In the genomic region with DNA sequence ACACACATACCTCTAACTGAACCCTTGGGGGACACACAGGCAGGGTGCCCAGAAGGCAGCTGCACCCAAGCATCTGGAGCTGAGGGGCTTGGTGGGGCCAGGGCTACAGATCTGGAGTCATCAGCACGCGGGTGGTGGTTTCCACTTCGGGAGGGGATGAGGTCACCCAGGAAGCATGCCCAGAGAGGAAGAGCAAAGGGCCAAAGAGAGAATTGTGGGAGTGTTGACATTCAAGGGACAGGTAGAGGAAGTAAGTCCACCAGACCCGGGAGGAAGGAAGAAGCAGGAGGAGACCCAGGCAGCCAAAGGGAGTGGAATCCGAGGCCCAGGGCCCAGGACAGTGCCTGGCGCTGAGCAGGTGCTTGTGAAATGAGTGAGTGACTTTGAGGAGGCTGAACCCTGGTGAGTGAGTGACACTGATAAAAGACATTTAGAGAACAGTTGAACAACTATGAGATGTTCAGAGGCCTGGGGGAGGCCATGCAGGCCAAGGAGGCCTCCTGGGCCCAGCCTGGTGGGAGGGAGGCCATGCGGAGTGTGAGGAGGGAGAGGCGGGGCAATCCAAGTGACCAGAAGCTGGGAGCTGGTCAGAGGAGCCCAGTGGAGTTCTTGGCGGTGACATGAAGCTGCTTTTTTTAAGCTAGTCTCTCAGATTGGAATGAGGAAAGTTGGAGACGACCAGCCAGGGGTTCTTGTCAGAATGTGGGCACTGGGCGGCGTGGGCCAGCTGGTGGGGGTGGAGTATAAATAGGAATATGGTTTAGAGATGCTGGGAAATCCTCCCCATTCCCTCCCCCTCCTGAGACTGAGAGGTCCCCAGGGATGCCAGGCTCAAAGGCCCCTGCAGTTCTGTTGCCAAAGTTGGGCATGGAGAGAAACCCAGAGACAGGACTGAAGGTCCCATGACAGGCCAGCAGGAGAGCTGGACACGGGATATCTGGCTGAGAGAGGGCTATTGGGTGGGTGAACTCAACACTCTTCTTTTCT, we compare ENCODE assay signal across 14 cellular contexts. TPM values are rescaled to one million over a fixed set of nuclear protein-coding genes. Genes with fewer than 3 reads are reported as not detected.
DNase-seq lines count a peak whose midpoint lies in the region; ATAC-seq, FAIRE-seq and TF ChIP-seq lines count a peak whose summit lies in the region.
"Had no signal": no experiment of that assay in that cellular context is flagged by ENCODE, and none has a peak within 500 bp of the region (broad histone marks: within the 10 kb centered on the region; RNA-seq: fewer than 3 reads in every experiment).

No MANE protein-coding gene starts in this region.

- RAD21 ChIA-PET in GM12878 (lab: Charles Lee; ENCODE audit: unreplicated experiment), result no interaction called here

- H3K79me2 ChIP-seq in GM12878 (ENCODE audit: control insufficient read depth, insufficient read depth, low read length), result no peaks in the 10 kb centered on the region

- 23% methylated on average over 13 of the region's 13 CpGs for WGBS in GM12878 (ENCODE audit: insufficient coverage, insufficient replicate concordance, low lambda C conversion rate, missing lambda C conversion rate)

- FAIRE-seq in GM12878 (lab: Jason Lieb, UNC), result no peak
- FAIRE-seq: keratinocyte had no signal

- POLR2A ChIA-PET in GM12878 (lab: Charles Lee), result interaction anchor here (0.6 kb wide), 1 partner anchor 445 kb away, joined by 3 read pairs; no protein-coding TSS in a partner anchor
- POLR2A ChIA-PET in activated CD4-positive, alpha-beta T cell treated with anti-CD3 and anti-CD28 coated beads for 36 hours (lab: Charles Lee), result no interaction called here

- BruUV-seq in GM12878 (replicated peaks; lab: Mats Ljungman, UMichigan), result no TSS peak

- CTCF ChIA-PET in GM12878 (lab: Yijun Ruan, JAX), result interaction anchor here (0.9 to 31.6 kb wide), 5 partner anchors 11 to 146 kb away, joined by 3 to 891 read pairs (median 3); no protein-coding TSS in a partner anchor
- CTCF ChIA-PET in activated CD4-positive, alpha-beta T cell treated with anti-CD3 and anti-CD28 coated beads for 36 hours (lab: Charles Lee), result interaction anchor here (1.5 to 4.8 kb wide), 2 partner anchors 12 to 24 kb away, joined by 4 to 19 read pairs; no protein-coding TSS in a partner anchor

- H3K4me1 Mint-ChIP-seq in activated CD4-positive, alpha-beta T cell treated with anti-CD3 and anti-CD28 coated beads for 36 hours, result no peaks in the 10 kb centered on the region

- TF ChIP-seq CTCF in GM12878 (IDR thresholded peaks at IDR 0.05 in 2 of 3, conservative IDR thresholded peaks at IDR 0.05 in 1 of 3; ENCODE audit: control insufficient read depth in 2 of 3, extremely low read depth in 1 of 3, insufficient read depth in 1 of 3, low read depth in 3 of 3, low read length in 3 of 3), result no peak

- intact Hi-C loops in GM12878 (cut with micrococcal nuclease; ENCODE audit: unreplicated experiment), result no loop called here
- intact Hi-C loops in activated CD4-positive, alpha-beta T cell treated with anti-CD3 and anti-CD28 coated beads for 36 hours (cut with DNase I, micrococcal nuclease), result no loop called here

- no peak overlapping the region for H3K4me3 Mint-ChIP-seq in activated CD4-positive, alpha-beta T cell treated with anti-CD3 and anti-CD28 coated beads for 36 hours
- H3K4me3 Mint-ChIP-seq: activated CD4-positive, alpha-beta T cell treated with anti-CD3 and anti-CD28 coated beads, Interleukin-2, amount 10 ng/mL, durations not matched to agents 24 days and 14 days; activated naive CD8-positive, alpha-beta T cell; stimulated activated naive B cell treated with anti-CD40 and anti-IgM and Interleukin-4, amounts not matched to agents 10 μg/mL and 1 μg/mL and 100 μg/mL, for 72 hours had no signal

- H3K9ac ChIP-seq in GM12878 (ENCODE audit: control insufficient read depth, insufficient read depth, low read length) (no peak overlapping the region), skeletal muscle tissue (ENCODE audit: low read depth in 1 of 3, low read length in 3 of 3) (peak overlapping the region in 1 of 3 donors; percentile 50)

- in situ Hi-C loops in GM12878 (cut with MboI), result no loop called here

- H3K4me2 ChIP-seq in GM12878 (ENCODE audit: control insufficient read depth, insufficient read depth), result no peak overlapping the region

- H2AFZ ChIP-seq in GM12878 (ENCODE audit: control insufficient read depth, low read depth, low read length), result no peak overlapping the region

- H3K4me1 ChIP-seq in GM12878 (ENCODE audit: control insufficient read depth, insufficient read depth, low read length), result no peaks in the 10 kb centered on the region
- H3K4me1 ChIP-seq in skeletal muscle tissue (ENCODE audit: control insufficient read depth in 3 of 3, insufficient read depth in 3 of 3, low read length in 3 of 3), result peaks cover 22 to 46% (median 32%) of the 10 kb centered on the region in 3 donors

- no peaks in the 10 kb centered on the region for H3K9me3 ChIP-seq in GM12878 (replicated peaks; ENCODE audit: control insufficient read depth, insufficient read depth, low read length)
- no peaks in the 10 kb centered on the region for H3K9me3 ChIP-seq in skeletal muscle tissue (ENCODE audit: control insufficient read depth in 3 of 3, low read length in 3 of 3)

- TF ChIP-seq EP300 in GM12878 (IDR thresholded peaks at IDR 0.05; ENCODE audit: borderline replicate concordance in 1 of 2, control insufficient read depth in 1 of 2, low read depth in 2 of 2, low read length in 2 of 2), result no peak

- TF ChIP-seq RAD21 in GM12878 (IDR thresholded peaks at IDR 0.05; ENCODE audit: insufficient read depth, low read depth, low read length), result no peak

- H3K9me3 Mint-ChIP-seq in activated CD4-positive, alpha-beta T cell treated with anti-CD3 and anti-CD28 coated beads for 36 hours (ENCODE audit: low read depth), result no peaks in the 10 kb centered on the region
- H3K9me3 Mint-ChIP-seq: activated CD4-positive, alpha-beta T cell treated with anti-CD3 and anti-CD28 coated beads, Interleukin-2, amount 10 ng/mL, durations not matched to agents 24 days and 14 days; stimulated activated naive B cell treated with anti-CD40 and anti-IgM and Interleukin-4, amounts not matched to agents 10 μg/mL and 1 μg/mL and 100 μg/mL, for 72 hours had no signal

- H3K36me3 ChIP-seq in GM12878 (ENCODE audit: control insufficient read depth in 2 of 2, insufficient read depth in 2 of 2, low read length in 1 of 2), result no peaks in the 10 kb centered on the region
- H3K36me3 ChIP-seq in skeletal muscle tissue (ENCODE audit: control insufficient read depth in 3 of 3, insufficient read depth in 3 of 3, low read length in 3 of 3), result no peaks in the 10 kb centered on the region

- H3K4me3 ChIP-seq in GM12878, result no peak overlapping the region
- peak overlapping the region in 1 of 3 donors; percentile 29 for H3K4me3 ChIP-seq in skeletal muscle tissue (ENCODE audit: low read length in 3 of 3)

- peak; percentile 13; the same call in 2 of the 3 replicates for ATAC-seq in GM12878
- ATAC-seq in HG02973 (IDR thresholded peaks at IDR 0.05; ENCODE audit: unreplicated experiment), result no peak
- no peak for ATAC-seq in activated CD4-positive, alpha-beta T cell treated with anti-CD3 and anti-CD28 coated beads for 36 hours
- ATAC-seq: stimulated activated naive B cell treated with anti-CD40 and anti-IgM and Interleukin-4, amounts not matched to agents 10 μg/mL and 1 μg/mL and 100 μg/mL, for 72 hours had no signal

- no peak overlapping the region for H3K27ac Mint-ChIP-seq in activated CD4-positive, alpha-beta T cell treated with anti-CD3 and anti-CD28 coated beads for 36 hours
- H3K27ac Mint-ChIP-seq: activated CD4-positive, alpha-beta T cell treated with anti-CD3 and anti-CD28 coated beads, Interleukin-2, amount 10 ng/mL, durations not matched to agents 24 days and 14 days; activated naive CD8-positive, alpha-beta T cell; stimulated activated naive B cell treated with anti-CD40 and anti-IgM and Interleukin-4, amounts not matched to agents 10 μg/mL and 1 μg/mL and 100 μg/mL, for 72 hours had no signal

- no peaks in the 10 kb centered on the region; a peak in 1 of 4 replicates for H3K27me3 ChIP-seq in GM12878 (replicated peaks in 1 of 2; ENCODE audit: control insufficient read depth in 2 of 2, insufficient read depth in 2 of 2, low read length in 1 of 2)
- H3K27me3 ChIP-seq in layer of hippocampus (ENCODE audit: control insufficient read depth, insufficient read depth, low read length), result no peaks in the 10 kb centered on the region
- H3K27me3 ChIP-seq in skeletal muscle tissue (ENCODE audit: control insufficient read depth in 3 of 3, insufficient read depth in 3 of 3, low read length in 3 of 3), result no peaks in the 10 kb centered on the region

- H3K36me3 Mint-ChIP-seq in activated CD4-positive, alpha-beta T cell treated with anti-CD3 and anti-CD28 coated beads for 36 hours (ENCODE audit: low read depth), result no peaks in the 10 kb centered on the region
- H3K36me3 Mint-ChIP-seq: activated naive CD8-positive, alpha-beta T cell; stimulated activated naive B cell treated with anti-CD40 and anti-IgM and Interleukin-4, amounts not matched to agents 10 μg/mL and 1 μg/mL and 100 μg/mL, for 72 hours had no signal

- H4K20me1 ChIP-seq in GM12878 (ENCODE audit: control insufficient read depth, insufficient read depth), result no peaks in the 10 kb centered on the region

- no peak overlapping the region for H3K27ac ChIP-seq in GM12878 (ENCODE audit: control insufficient read depth, insufficient read depth)
- H3K27ac ChIP-seq in layer of hippocampus (ENCODE audit: low read depth, low read length), result peak overlapping the region; percentile 72
- H3K27ac ChIP-seq in skeletal muscle tissue (ENCODE audit: low read depth, low read length), result peak overlapping the region; percentile 47

- no peaks in the 10 kb centered on the region for H3K27me3 Mint-ChIP-seq in activated CD4-positive, alpha-beta T cell treated with anti-CD3 and anti-CD28 coated beads for 36 hours
- H3K27me3 Mint-ChIP-seq: activated CD4-positive, alpha-beta T cell treated with anti-CD3 and anti-CD28 coated beads, Interleukin-2, amount 10 ng/mL, durations not matched to agents 24 days and 14 days; activated naive CD8-positive, alpha-beta T cell; stimulated activated naive B cell treated with anti-CD40 and anti-IgM and Interleukin-4, amounts not matched to agents 10 μg/mL and 1 μg/mL and 100 μg/mL, for 72 hours had no signal

- SMC1A ChIA-PET in GM12878 (lab: Charles Lee; ENCODE audit: uncharacterized antibody, unreplicated experiment), result interaction anchor here (0.9 to 1.7 kb wide), 5 partner anchors 12 to 176 kb away, joined by 3 to 5 read pairs (median 3); no protein-coding TSS in a partner anchor

- DNase-seq in HK-2 (ENCODE audit: unreplicated experiment) (peak; percentile 54), GM12878 (ENCODE audit: low read depth, low spot score) (no peak), dermis blood vessel endothelial cell (no peak)
- DNase-seq in activated effector memory CD4-positive, alpha-beta T cell treated with anti-CD3 and anti-CD28 coated beads, Interleukin-2, amount 50 U/mL, for 16 hours, result no peak
- no peak for DNase-seq in activated CD4-positive, alpha-beta T cell treated with anti-CD3 and anti-CD28 coated beads for 36 hours
- DNase-seq: activated CD4-positive, alpha-beta T cell treated with anti-CD3 and anti-CD28 coated beads, Interleukin-2, amount 10 ng/mL, durations not matched to agents 24 days and 14 days; NCI-H146; stimulated activated naive B cell treated with anti-CD40 and anti-IgM and Interleukin-4, amounts not matched to agents 10 μg/mL and 1 μg/mL and 100 μg/mL, for 72 hours had no signal

- TF ChIP-seq POLR2A in GM12878 (IDR thresholded peaks at IDR 0.05; ENCODE audit: low read depth, low read length), result no peak

RNA-seq across cellular contexts. Expression of gene CDK18, which starts 7.9 kb away (rescaled TPM):
- total RNA-seq in GM12878 (2013; cell fraction: nucleolus; rRNA removed), result 20.6 and 21.7 TPM in 2 replicates
- 0.05 and 0.51 TPM in 2 replicates for total RNA-seq in GM12878 (2014; rRNA removed)
- 0.13 and 0.18 TPM in 2 replicates for total RNA-seq in GM12878 (2014; rRNA removed; fragmentation: Illumina TruSeq; extraction: Trizol)
- 0.64 and 0.88 TPM in 2 replicates for total RNA-seq in GM12878 (2021)
- polyA plus RNA-seq in GM12878 (2011; ENCODE audit: low read depth), result 0.21 TPM
- polyA plus RNA-seq in GM12878 (2011; rRNA removed), result 1.9 and 4.4 TPM in 2 replicates
- polyA plus RNA-seq in GM12878 (2011; cell fraction: cytosol; rRNA removed), result 3.9 and 5.8 TPM in 2 replicates
- 30.1 and 38.6 TPM in 2 replicates for polyA plus RNA-seq in GM12878 (2011; cell fraction: nucleus; rRNA removed)
- polyA plus RNA-seq in GM12878 (2012), result 0.41 and 0.95 TPM in 2 replicates
- 0.25 TPM in 1 of 2 replicates, not detected in the other for polyA plus RNA-seq in GM12878 (2014; fragmentation: Illumina TruSeq; extraction: Trizol)
- not detected for polyA plus RNA-seq in GM12878 (2014; fragmentation: Nextera tagmentation; extraction: Ambion mirVana)
- 0.54 and 1.2 TPM in 2 replicates for polyA plus RNA-seq in GM12878 (2014; rRNA removed)
- under 1 TPM; 0.40 to 0.58 TPM for polyA plus RNA-seq in GM12878 (2016; fragmentation: Nextera tagmentation; extraction: Ambion mirVana)
- 8.6 and 16.9 TPM in 2 replicates for polyA minus RNA-seq in GM12878 (2011; rRNA and poly(A)+ RNA removed)
- 5.2 and 6.1 TPM in 2 replicates for polyA minus RNA-seq in GM12878 (2011; cell fraction: cytosol; rRNA and poly(A)+ RNA removed)
- 13.8 and 17.4 TPM in 2 replicates for polyA minus RNA-seq in GM12878 (2011; cell fraction: nucleus; rRNA and poly(A)+ RNA removed)
- total RNA-seq in skeletal muscle tissue, result 3.7 TPM
- 0.65 and 1.7 TPM in 2 replicates for total RNA-seq in dermis blood vessel endothelial cell
- 1 to 10 TPM; 4.9 to 5.9 TPM for total RNA-seq in activated CD4-positive, alpha-beta T cell treated with anti-CD3 and anti-CD28 coated beads for 36 hours

RNA-seq across cellular contexts. Expression of gene BLACAT1, which starts 56.5 kb away (rescaled TPM):
- 0.76 and 1.2 TPM in 2 replicates for total RNA-seq in GM12878 (2013; cell fraction: nucleolus; rRNA removed)
- total RNA-seq in GM12878 (2014; rRNA removed) (0.06 TPM in 1 of 2 replicates, not detected in the other), GM12878 (2014; rRNA removed; fragmentation: Illumina TruSeq; extraction: Trizol) (0.18 and 0.23 TPM in 2 replicates), GM12878 (2021) (0.21 TPM in 2 replicates), skeletal muscle tissue (not detected), dermis blood vessel endothelial cell (0.19 TPM in 1 of 2 replicates, not detected in the other)
- polyA plus RNA-seq in GM12878 (2011; ENCODE audit: low read depth), result not detected
- polyA plus RNA-seq in GM12878 (2011; rRNA removed) (1.4 and 1.6 TPM in 2 replicates), GM12878 (2014; fragmentation: Illumina TruSeq; extraction: Trizol) (0.15 and 0.38 TPM in 2 replicates), GM12878 (2014; fragmentation: Nextera tagmentation; extraction: Ambion mirVana) (under 1 TPM in 1 of 2 experiments, not detected in 1; 0.04 TPM), GM12878 (2014; rRNA removed) (0.10 and 0.17 TPM in 2 replicates), GM12878 (2016; fragmentation: Nextera tagmentation; extraction: Ambion mirVana) (under 1 TPM; 0.08 to 0.13 TPM)
- polyA plus RNA-seq in GM12878 (2011; cell fraction: cytosol; rRNA removed), result 0.78 and 0.87 TPM in 2 replicates
- polyA plus RNA-seq in GM12878 (2011; cell fraction: nucleus; rRNA removed), result 5.1 and 7.0 TPM in 2 replicates
- 0.03 TPM in 1 of 2 replicates, not detected in the other for polyA plus RNA-seq in GM12878 (2012)
- 2.0 and 3.0 TPM in 2 replicates for polyA minus RNA-seq in GM12878 (2011; rRNA and poly(A)+ RNA removed)
- not detected in 2 replicates for polyA minus RNA-seq in GM12878 (2011; cell fraction: cytosol; rRNA and poly(A)+ RNA removed)
- 2.3 and 2.6 TPM in 2 replicates for polyA minus RNA-seq in GM12878 (2011; cell fraction: nucleus; rRNA and poly(A)+ RNA removed)
- total RNA-seq in activated CD4-positive, alpha-beta T cell treated with anti-CD3 and anti-CD28 coated beads for 36 hours, result under 1 TPM; 0.25 to 0.32 TPM
- total RNA-seq: RPMI7951 had no signal
